Comparison of ENCODE assay signal across 12 cellular contexts in genomic region chr5:160315968-160316367, GRCh38. TPM values are rescaled to one million over a fixed set of nuclear protein-coding genes. Genes with fewer than 3 reads are reported as not detected.
DNase-seq lines count a peak whose midpoint lies in the region; ATAC-seq lines count a peak whose summit lies in the region.
"Had no signal": no experiment of that assay in that cellular context is flagged by ENCODE, and none has a peak within 500 bp of the region (broad histone marks: within the 10 kb centered on the region; RNA-seq: fewer than 3 reads in every experiment).

No MANE protein-coding gene starts in this region.

- DNase-seq in cardiac septum (ENCODE audit: low spot score), result peak; percentile 82
- no peak for DNase-seq in left ventricle myocardium superior
- peak; percentile 52 for DNase-seq in NCI-H774 (lab: John Stamatoyannopoulos, UW)
- peak; percentile 69 for DNase-seq in epithelial cell of prostate (ENCODE audit: low read depth, low spot score)
- no peak for DNase-seq in cerebellar nuclear complex (lab: John Stamatoyannopoulos, UW)
- DNase-seq in posterior vena cava (ENCODE audit: low spot score), result no peak
- DNase-seq in NCI-H1092 (lab: John Stamatoyannopoulos, UW), result no peak
- DNase-seq in HAP-1 (ENCODE audit: low spot score in 2 of 2), result no peak
- DNase-seq: activated CD4-positive, alpha-beta T cell treated with anti-CD3 and anti-CD28 coated beads, Interleukin-2, amount 10 ng/mL, durations not matched to agents 7 days and 5 days; DMS79; effector CD4-positive, alpha-beta T cell; Kasumi-1 had no signal

- in situ Hi-C loops in HAP-1 (cut with MboI; ENCODE audit: low sequenced_read_pairs), result no loop called here

- ATAC-seq in left ventricle myocardium superior, result no peak

- no peaks in the 10 kb centered on the region for H3K36me3 ChIP-seq in HAP-1 (replicated peaks)

- H3K4me3 ChIP-seq in HAP-1, result no peak overlapping the region

- H3K27me3 ChIP-seq in HAP-1 (ENCODE audit: low read depth), result no peaks in the 10 kb centered on the region

- intact Hi-C loops in cardiac septum (cut with DNase I) (no loop called here), left ventricle myocardium superior (cut with micrococcal nuclease) (no loop called here), posterior vena cava (cut with DNase I) (no loop called here)

- peaks cover 7% of the 10 kb centered on the region; the same call in 1 of the 2 replicates for H3K4me1 ChIP-seq in HAP-1

- H3K27ac ChIP-seq in epithelial cell of prostate, result peak overlapping the region; percentile 86

- H3K9me3 ChIP-seq in HAP-1, result no peaks in the 10 kb centered on the region

RNA-seq across cellular contexts. Expression of gene CCNJL, which starts 3.6 kb away (rescaled TPM):
- total RNA-seq in cardiac septum, result 6.3 TPM
- 9.1 TPM for total RNA-seq in left ventricle myocardium superior
- total RNA-seq in posterior vena cava, result 1 to 10 TPM; 1.0 to 1.2 TPM
- total RNA-seq: activated CD4-positive, alpha-beta T cell treated with anti-CD3 and anti-CD28 coated beads, Interleukin-2, amount 10 ng/mL, durations not matched to agents 7 days and 5 days had no signal

RNA-seq across cellular contexts. Expression of gene C1QTNF2, which starts 54.5 kb away (rescaled TPM):
- 1.3 TPM for total RNA-seq in cardiac septum
- total RNA-seq in left ventricle myocardium superior, result 1.3 TPM
- 1 to 10 TPM; 7.1 to 9.7 TPM for total RNA-seq in posterior vena cava
- total RNA-seq: activated CD4-positive, alpha-beta T cell treated with anti-CD3 and anti-CD28 coated beads, Interleukin-2, amount 10 ng/mL, durations not matched to agents 7 days and 5 days had no signal

Comparison
In these comparisons a context has a peak if more than half of its experiments do, and no peak if none do; other contexts are left out.
1. DNase-seq: peak in cardiac septum (single experiment), NCI-H774 (single experiment) and epithelial cell of prostate (single experiment); none in left ventricle myocardium superior (single experiment), cerebellar nuclear complex (0 of 2), posterior vena cava (single experiment), NCI-H1092 (single experiment) and HAP-1 (0 of 2).